Comparison of ENCODE assay signal across 21 cellular contexts in genomic region chr6:51842487-51843469, GRCh38.
DNase-seq lines count a peak whose midpoint lies in the region; ATAC-seq, FAIRE-seq and TF ChIP-seq lines count a peak whose summit lies in the region.
"Had no signal": no experiment of that assay in that cellular context is flagged by ENCODE, and none has a peak within 500 bp of the region (broad histone marks: within the 10 kb centered on the region; RNA-seq: fewer than 3 reads in every experiment).

No MANE protein-coding gene starts in this region.

- ATAC-seq in HG02763 (IDR thresholded peaks at IDR 0.05; ENCODE audit: unreplicated experiment) (no peak), HG03135 (IDR thresholded peaks at IDR 0.05; ENCODE audit: unreplicated experiment) (no peak)
- ATAC-seq: activated CD8-positive, alpha-beta T cell treated with anti-CD3 and anti-CD28 coated beads for 36 hours; activated T-cell treated with anti-CD3 and anti-CD28 coated beads, Interleukin-2, amount 50 U/mL, for 72 hours; heart right ventricle had no signal

- H3K4me3 ChIP-seq in kidney (ENCODE audit: low read length in 2 of 2), result no peak overlapping the region
- H3K4me3 ChIP-seq: breast epithelium, dorsolateral prefrontal cortex, esophagus squamous epithelium, heart right ventricle, sigmoid colon had no signal

- H3K27ac ChIP-seq in kidney (ENCODE audit: low read depth in 2 of 2, low read length in 2 of 2), result no peak overlapping the region
- H3K27ac ChIP-seq: breast epithelium, esophagus squamous epithelium, heart right ventricle, RWPE1, sigmoid colon had no signal

- DNase-seq in ELF-1 (ENCODE audit: low read depth, low spot score) (peak; percentile 59), NCI-H2227 (lab: John Stamatoyannopoulos, UW; ENCODE audit: unreplicated experiment) (peak; percentile 98), ecto neural progenitor cell (ENCODE audit: low spot score) (peak; percentile 87), midbrain (lab: John Stamatoyannopoulos, UW) (peak; percentile 6), kidney (no peak)
- DNase-seq in activated T-cell treated with anti-CD3 and anti-CD28 coated beads, Interleukin-2, amount 50 U/mL, for 48 hours, result no peak
- DNase-seq: activated CD8-positive, alpha-beta T cell treated with anti-CD3 and anti-CD28 coated beads for 36 hours; activated naive CD8-positive, alpha-beta T cell treated with anti-CD3 and anti-CD28 coated beads, Interleukin-2, amount 10 ng/mL, durations not matched to agents 7 days and 5 days; activated T-cell treated with anti-CD3 and anti-CD28 coated beads, Interleukin-2, amount 50 U/mL, for 72 hours; esophagus squamous epithelium; heart right ventricle; kidney glomerular epithelial cell; MM.1S; NCI-H2107; sigmoid colon; T-helper 1 cell had no signal

- FAIRE-seq in kidney (lab: Jason Lieb, UNC), result no peak

- intact Hi-C loops in kidney (cut with DNase I), result no loop called here

- no peak for TF ChIP-seq CTCF in kidney (IDR thresholded peaks at IDR 0.05; ENCODE audit: borderline replicate concordance, extremely low read depth, insufficient read depth)

- H3K9me3 ChIP-seq in kidney (ENCODE audit: control insufficient read depth in 1 of 2, low read length in 2 of 2), result no peaks in the 10 kb centered on the region
- H3K9me3 ChIP-seq: breast epithelium, esophagus squamous epithelium, heart right ventricle, sigmoid colon had no signal

- H3K36me3 ChIP-seq in kidney (ENCODE audit: control insufficient read depth in 1 of 2, insufficient read depth in 2 of 2, low read length in 2 of 2), result peaks cover 0 to 18% of the 10 kb centered on the region in 2 donors
- H3K36me3 ChIP-seq: breast epithelium, esophagus squamous epithelium, heart right ventricle, sigmoid colon had no signal

- H3K4me1 ChIP-seq in kidney (ENCODE audit: control insufficient read depth in 1 of 2, insufficient read depth in 1 of 2, low read depth in 1 of 2, low read length in 2 of 2), result peaks cover 0 to 4% of the 10 kb centered on the region in 2 donors
- H3K4me1 ChIP-seq: breast epithelium, esophagus squamous epithelium, heart right ventricle had no signal

- H3K9ac ChIP-seq in kidney (ENCODE audit: low read length in 2 of 2), result no peak overlapping the region

Comparison
In these comparisons a context has a peak if more than half of its experiments do, and no peak if none do; other contexts are left out.
1. DNase-seq: peak in ELF-1 (single experiment), NCI-H2227 (single experiment), ecto neural progenitor cell (single experiment) and midbrain (single experiment); none in kidney (single experiment) and activated T-cell treated with anti-CD3 and anti-CD28 coated beads, Interleukin-2, amount 50 U/mL, for 48 hours (0 of 2).